ENCODE assay signal across 8 cellular contexts in genomic region chr22:46731246-46732040, GRCh38. TPM values are rescaled to one million over a fixed set of nuclear protein-coding genes. Genes with fewer than 3 reads are reported as not detected.
DNase-seq lines count a peak whose midpoint lies in the region; ATAC-seq and TF ChIP-seq lines count a peak whose summit lies in the region.

No MANE protein-coding gene starts in this region.

- peak; percentile 73 for ATAC-seq in Right ventricle myocardium inferior
- ATAC-seq in lung (ENCODE audit: insufficient read depth, low FRiP score) = no peak
- ATAC-seq in HG02981 (IDR thresholded peaks at IDR 0.05; ENCODE audit: unreplicated experiment) = no peak
- ATAC-seq in GM21717 (IDR thresholded peaks at IDR 0.05; ENCODE audit: unreplicated experiment) = no peak

- peaks cover 18 to 27% of the 10 kb centered on the region in 2 donors for H3K4me1 ChIP-seq in lung (ENCODE audit: control insufficient read depth in 2 of 2, insufficient read depth in 2 of 2, low read length in 2 of 2)

- H3K27me3 ChIP-seq in lung (ENCODE audit: control insufficient read depth, insufficient read depth) = no peaks in the 10 kb centered on the region

- peaks cover 70% of the 10 kb centered on the region for H3K4me1 Mint-ChIP-seq in brain

- no peaks in the 10 kb centered on the region for H3K9me3 ChIP-seq in lung (ENCODE audit: control insufficient read depth in 2 of 2, insufficient read depth in 1 of 2, low read length in 1 of 2)

- peak; percentile 71 for DNase-seq in Right ventricle myocardium inferior (ENCODE audit: missing footprints)
- DNase-seq in cardiac septum (ENCODE audit: low spot score) = no peak
- DNase-seq in lung (ENCODE audit: low spot score) = peak; percentile 58
- no peak for DNase-seq in NCI-H146 (lab: John Stamatoyannopoulos, UW)
- DNase-seq in NCI-H1092 (lab: John Stamatoyannopoulos, UW) = no peak

- peak overlapping the region in 4 of 5 experiments; percentile 28 to 50 (median 40) for H3K4me3 Mint-ChIP-seq in brain

- H3K36me3 ChIP-seq in lung (ENCODE audit: control insufficient read depth in 2 of 2, insufficient read depth in 2 of 2, low read length in 2 of 2) = peaks cover 0 to 12% of the 10 kb centered on the region in 2 donors

- intact Hi-C loops in Right ventricle myocardium inferior (cut with DNase I) = loop anchor here (2.0 kb wide), 1 partner anchor 45 kb away; no protein-coding TSS in a partner anchor
- intact Hi-C loops in cardiac septum (cut with DNase I) = no loop called here

- H3K36me3 Mint-ChIP-seq in brain = no peaks in the 10 kb centered on the region

- peak overlapping the region; percentile 26 to 69 for H3K27ac ChIP-seq in lung (ENCODE audit: low read depth in 1 of 2, low read length in 1 of 2)

- H3K27me3 Mint-ChIP-seq in brain = no peaks in the 10 kb centered on the region

- H3K4me3 ChIP-seq in lung = no peak overlapping the region

- WGBS in lung, 2 donors = 68 to 76% methylated on average over 22 of the region's 22 CpGs

- peak overlapping the region; percentile 70 to 92 (median 84) for H3K27ac Mint-ChIP-seq in brain

- no peak for TF ChIP-seq CTCF in brain (conservative IDR thresholded peaks at IDR 0.05)
- TF ChIP-seq CTCF in lung (IDR thresholded peaks at IDR 0.05; ENCODE audit: control extremely low read depth, extremely low read depth) = no peak

- no peaks in the 10 kb centered on the region for H3K9me3 Mint-ChIP-seq in brain

RNA-seq across cellular contexts. Expression of gene CERK, which starts 6.6 kb away (rescaled TPM):
- 71.6 TPM for total RNA-seq in Right ventricle myocardium inferior
- 60.0 TPM for total RNA-seq in cardiac septum
- polyA plus RNA-seq in brain (ENCODE audit: insufficient read depth, low read depth, low replicate concordance) = 78.9 TPM
- 10 to 100 TPM; 31.0 to 36.2 TPM for total RNA-seq in lung
- 10 to 100 TPM; 12.1 to 32.4 TPM for polyA plus RNA-seq in lung

RNA-seq across cellular contexts. Expression of gene TBC1D22A, which starts 31.0 kb away (rescaled TPM):
- 14.6 TPM for total RNA-seq in Right ventricle myocardium inferior
- 20.1 TPM for total RNA-seq in cardiac septum
- 20.6 TPM for polyA plus RNA-seq in brain (ENCODE audit: insufficient read depth, low read depth, low replicate concordance)
- 10 to 100 TPM; 20.3 to 38.4 TPM for total RNA-seq in lung
- polyA plus RNA-seq in lung = 10 to 100 TPM; 20.2 to 21.6 TPM

Comparison
In these comparisons a context has a peak if more than half of its experiments do, and no peak if none do; other contexts are left out.
1. DNase-seq: peak in Right ventricle myocardium inferior (single experiment) and lung (single experiment); none in cardiac septum (single experiment), NCI-H146 (single experiment) and NCI-H1092 (single experiment).